Comparison of ENCODE assay signal across 25 cellular contexts in genomic region chr16:26762596-26762995, GRCh38.
"Had no signal": no experiment of that assay in that cellular context is flagged by ENCODE, and none has a peak within 500 bp of the region (broad histone marks: within the 10 kb centered on the region; RNA-seq: fewer than 3 reads in every experiment).

No MANE protein-coding gene starts in this region.

- H3K9me3 ChIP-seq: ascending aorta, left ventricle myocardium inferior, mucosa of descending colon, ovary, testis, transverse colon had no signal

- H3K27ac ChIP-seq: ascending aorta, coronary artery, dorsolateral prefrontal cortex, left ventricle myocardium inferior, ovary, skin epidermis, testis, transverse colon had no signal

- H3K4me3 ChIP-seq: ascending aorta, coronary artery, dorsolateral prefrontal cortex, left ventricle myocardium inferior, lung, mucosa of descending colon, ovary, skin epidermis, testis, transverse colon had no signal

- DNase-seq: activated CD4-positive, alpha-beta T cell treated with anti-CD3 and anti-CD28 coated beads for 4 hours; activated CD4-positive, alpha-beta T cell treated with anti-CD3 and anti-CD28 coated beads, Interleukin-2, amount 50 U/mL, for 4 hours; activated CD8-positive, alpha-beta memory T cell treated with anti-CD3 and anti-CD28 coated beads, Interleukin-2, amount 50 U/mL, for 4 hours; activated gamma-delta T cell; activated naive CD4-positive, alpha-beta T cell treated with anti-CD3 and anti-CD28 coated beads, Interleukin-2, amount 10 ng/mL, durations not matched to agents 7 days and 5 days; activated naive CD8-positive, alpha-beta T cell treated with anti-CD3 and anti-CD28 coated beads, Interleukin-2, amount 10 ng/mL, durations not matched to agents 7 days and 5 days; activated T-cell treated with anti-CD3 and anti-CD28 coated beads, Interleukin-2, amount 50 U/mL, for 24 hours; dorsolateral prefrontal cortex; effector memory CD4-positive, alpha-beta T cell; head of caudate nucleus; hippocampal formation; kidney glomerular epithelial cell; left ventricle myocardium inferior; mucosa of descending colon; ovary; stimulated activated CD4-positive, alpha-beta T cell treated with anti-CD3 and anti-CD28 coated beads, Interleukin-12 subunit alpha, Interleukin-12 subunit beta, amount 100 ng/mL, for 4 hours; stimulated activated CD4-positive, alpha-beta T cell treated with anti-CD3 and anti-CD28 coated beads, Interleukin-4, amount 100 ng/mL, for 1 hour; stimulated activated naive CD8-positive, alpha-beta T cell treated with anti-CD3 and anti-CD28 coated beads, Interleukin-15, Interleukin-2, amounts not matched to agents 100 U/mL and 50 U/mL, for 24 hours; T-cell; testis; transverse colon had no signal

- H3K4me1 ChIP-seq: ascending aorta, left ventricle myocardium inferior, testis, transverse colon had no signal

- H3K36me3 ChIP-seq: ascending aorta, left ventricle myocardium inferior, ovary, transverse colon had no signal

- H3K27me3 ChIP-seq: ascending aorta, ovary, testis, transverse colon had no signal
